15 cellular contexts compared by ENCODE assay signal in genomic region chr7:129862672-129863071, GRCh38.
A peak's percentile ranks its signal among the peaks of the same experiment; 100 is the strongest.
DNase-seq lines count a peak whose midpoint lies in the region; ATAC-seq and TF ChIP-seq lines count a peak whose summit lies in the region.
"Had no signal": no experiment of that assay in that cellular context is flagged by ENCODE, and none has a peak within 500 bp of the region (broad histone marks: within the 10 kb centered on the region; RNA-seq: fewer than 3 reads in every experiment).

No MANE protein-coding gene starts in this region.

- H3K4me3 Mint-ChIP-seq in CD4-positive, alpha-beta T cell: peak overlapping the region; percentile 2
- no peak overlapping the region for H3K4me3 Mint-ChIP-seq in natural killer cell treated with Interleukin-12 subunit alpha and Interleukin-12 subunit beta and Interleukin-15 and Interleukin-18, amount 100 ng/mL, for 72 hours
- H3K4me3 Mint-ChIP-seq in T-helper 2 cell treated with Interferon-gamma antibody and Interleukin-4, amounts not matched to agents 5 μg/mL and 100 μg/mL, for 36 hours: no peak overlapping the region
- H3K4me3 Mint-ChIP-seq: activated CD4-positive, alpha-beta T cell treated with anti-CD3 and anti-CD28 coated beads, Interleukin-2, amount 10 ng/mL, durations not matched to agents 7 days and 5 days had no signal

- 21 to 54% methylated on average over 3 of the region's 3 CpGs for WGBS in heart right ventricle, 2 donors

- POLR2A ChIA-PET in CD4-positive, alpha-beta T cell (lab: Charles Lee): interaction anchor here (0.6 kb wide), 1 partner anchor 35 kb away, joined by 3 read pairs; no protein-coding TSS in a partner anchor
- POLR2A ChIA-PET in RWPE1 (lab: Yijun Ruan, JAX; ENCODE audit: low non-redundant PET): no interaction called here

- peaks cover 51% of the 10 kb centered on the region for H3K79me2 ChIP-seq in OCI-LY1 (ENCODE audit: insufficient read depth, low read length)

- H3K4me1 Mint-ChIP-seq in CD4-positive, alpha-beta T cell (ENCODE audit: low read depth): peaks cover 79% of the 10 kb centered on the region
- peaks cover 44 to 45% of the 10 kb centered on the region in 2 donors for H3K4me1 Mint-ChIP-seq in natural killer cell treated with Interleukin-12 subunit alpha and Interleukin-12 subunit beta and Interleukin-15 and Interleukin-18, amount 100 ng/mL, for 72 hours (ENCODE audit: low read depth in 2 of 2)
- H3K4me1 Mint-ChIP-seq in T-helper 2 cell treated with Interferon-gamma antibody and Interleukin-4, amounts not matched to agents 5 μg/mL and 100 μg/mL, for 36 hours (ENCODE audit: low read depth): peaks cover 25% of the 10 kb centered on the region

- H3K27ac Mint-ChIP-seq in CD4-positive, alpha-beta T cell: peak overlapping the region; percentile 4
- no peak overlapping the region for H3K27ac Mint-ChIP-seq in natural killer cell treated with Interleukin-12 subunit alpha and Interleukin-12 subunit beta and Interleukin-15 and Interleukin-18, amount 100 ng/mL, for 72 hours
- H3K27ac Mint-ChIP-seq in T-helper 2 cell treated with Interferon-gamma antibody and Interleukin-4, amounts not matched to agents 5 μg/mL and 100 μg/mL, for 36 hours: no peak overlapping the region
- H3K27ac Mint-ChIP-seq: activated CD4-positive, alpha-beta T cell treated with anti-CD3 and anti-CD28 coated beads, Interleukin-2, amount 10 ng/mL, durations not matched to agents 7 days and 5 days had no signal

- peak overlapping the region; percentile 0; the same call in 1 of the 2 replicates for H3K4me2 ChIP-seq in OCI-LY1 (ENCODE audit: low read length)
- H3K4me2 ChIP-seq: KMS-11 had no signal

- no peaks in the 10 kb centered on the region for H3K27me3 Mint-ChIP-seq in CD4-positive, alpha-beta T cell
- H3K27me3 Mint-ChIP-seq in natural killer cell treated with Interleukin-12 subunit alpha and Interleukin-12 subunit beta and Interleukin-15 and Interleukin-18, amount 100 ng/mL, for 72 hours: no peaks in the 10 kb centered on the region
- no peaks in the 10 kb centered on the region for H3K27me3 Mint-ChIP-seq in T-helper 2 cell treated with Interferon-gamma antibody and Interleukin-4, amounts not matched to agents 5 μg/mL and 100 μg/mL, for 36 hours (ENCODE audit: low read depth)
- H3K27me3 Mint-ChIP-seq: activated CD4-positive, alpha-beta T cell treated with anti-CD3 and anti-CD28 coated beads, Interleukin-2, amount 10 ng/mL, durations not matched to agents 7 days and 5 days had no signal

- no peak for TF ChIP-seq CTCF in CD4-positive, alpha-beta T cell (IDR thresholded peaks at IDR 0.05)
- TF ChIP-seq CTCF in OCI-LY1 (IDR thresholded peaks at IDR 0.05; ENCODE audit: low read length): no peak
- TF ChIP-seq CTCF in heart right ventricle (IDR thresholded peaks at IDR 0.05): no peak
- TF ChIP-seq CTCF in RWPE1 (conservative IDR thresholded peaks at IDR 0.05; ENCODE audit: low read depth): no peak

- H3K27me3 ChIP-seq in CD4-positive, alpha-beta T cell (ENCODE audit: control insufficient read depth, insufficient read depth, low read length): no peaks in the 10 kb centered on the region
- H3K27me3 ChIP-seq in OCI-LY1 (ENCODE audit: insufficient read depth, low read length): no peaks in the 10 kb centered on the region
- no peaks in the 10 kb centered on the region for H3K27me3 ChIP-seq in heart right ventricle
- no peaks in the 10 kb centered on the region for H3K27me3 ChIP-seq in rectal smooth muscle tissue (ENCODE audit: control insufficient read depth, insufficient read depth, low read length)

- H4K20me1 ChIP-seq in OCI-LY1 (ENCODE audit: insufficient read depth, low read length): no peaks in the 10 kb centered on the region

- ATAC-seq in CD4-positive, alpha-beta T cell (ENCODE audit: poor library complexity): no peak
- ATAC-seq in heart right ventricle: peak; percentile 64 to 87 (median 78)
- no peak for ATAC-seq in natural killer cell treated with Interleukin-12 subunit alpha and Interleukin-12 subunit beta and Interleukin-15 and Interleukin-18, amount 100 ng/mL, for 72 hours
- ATAC-seq: left lobe of liver had no signal

- H2AFZ ChIP-seq in OCI-LY1 (ENCODE audit: low read length): no peak overlapping the region

- H3K4me1 ChIP-seq in OCI-LY1 (ENCODE audit: insufficient read depth, low read length, severe bottlenecking) (peaks cover 82% of the 10 kb centered on the region), heart right ventricle (peaks cover 25 to 94% (median 90%) of the 10 kb centered on the region in 9 donors), rectal smooth muscle tissue (ENCODE audit: control insufficient read depth, insufficient read depth, low read length) (peaks cover 29% of the 10 kb centered on the region)

- H3K4me3 ChIP-seq in OCI-LY1 (ENCODE audit: low read depth, low read length, poor library complexity, severe bottlenecking): no peak overlapping the region
- no peak overlapping the region for H3K4me3 ChIP-seq in heart right ventricle
- no peak overlapping the region for H3K4me3 ChIP-seq in rectal smooth muscle tissue (ENCODE audit: low read length)

- no peak overlapping the region for H3K27ac ChIP-seq in CD4-positive, alpha-beta T cell (ENCODE audit: low read depth, low read length)
- H3K27ac ChIP-seq in OCI-LY1 (ENCODE audit: low read depth, low read length, poor library complexity, severe bottlenecking) (peak overlapping the region; percentile 61), heart right ventricle (peak overlapping the region; percentile 69 to 91 (median 86)), rectal smooth muscle tissue (ENCODE audit: low read depth, low read length) (peak overlapping the region; percentile 30), RWPE1 (no peak overlapping the region)
- H3K27ac ChIP-seq: KMS-11 had no signal

- H3K9me3 ChIP-seq in CD4-positive, alpha-beta T cell (ENCODE audit: control insufficient read depth, low read length): no peaks in the 10 kb centered on the region
- no peaks in the 10 kb centered on the region for H3K9me3 ChIP-seq in OCI-LY1 (ENCODE audit: low read length)
- no peaks in the 10 kb centered on the region for H3K9me3 ChIP-seq in heart right ventricle

- peaks cover 8% of the 10 kb centered on the region; the same call in 1 of the 2 replicates for H3F3A ChIP-seq in OCI-LY1 (ENCODE audit: insufficient read depth, low read length)

- intact Hi-C loops in CD4-positive, alpha-beta T cell (cut with DNase I, micrococcal nuclease): no loop called here
- intact Hi-C loops in heart right ventricle (cut with DNase I): loop anchor here in 2 of 10 donors (5.0 to 10.0 kb wide), 2 partner anchors 90 to 92 kb away; partner anchors contain the start of gene UBE2H (in 2 of the 2)

- no peak for DNase-seq in CD4-positive, alpha-beta T cell
- DNase-seq in heart right ventricle (peak in 1 of 2 donors; percentile 31), NCI-H226 (no peak), RWPE1 (ENCODE audit: low spot score) (no peak)
- DNase-seq in natural killer cell treated with Interleukin-12 subunit alpha and Interleukin-12 subunit beta and Interleukin-15 and Interleukin-18, amount 100 ng/mL, for 72 hours (ENCODE audit: low spot score): no peak
- no peak for DNase-seq in T-helper 2 cell treated with Interferon-gamma antibody and Interleukin-4, amounts not matched to agents 5 μg/mL and 100 μg/mL, for 36 hours (ENCODE audit: low spot score)
- DNase-seq: activated CD4-positive, alpha-beta T cell treated with anti-CD3 and anti-CD28 coated beads, Interleukin-2, amount 10 ng/mL, durations not matched to agents 7 days and 5 days; glutamatergic neuron; NCI-H1694; nucleus accumbens; T-helper 9 cell had no signal

- CTCF ChIA-PET in CD4-positive, alpha-beta T cell (lab: Charles Lee): no interaction called here
- CTCF ChIA-PET in RWPE1 (lab: Yijun Ruan, JAX): no interaction called here

- no peaks in the 10 kb centered on the region for H3K9me2 ChIP-seq in OCI-LY1 (ENCODE audit: low read depth, low read length)

- H3K36me3 ChIP-seq in OCI-LY1 (ENCODE audit: insufficient read depth, low read length): peaks cover 28% of the 10 kb centered on the region; the same call in 1 of the 2 replicates
- no peaks in the 10 kb centered on the region for H3K36me3 ChIP-seq in heart right ventricle
- no peaks in the 10 kb centered on the region for H3K36me3 ChIP-seq in rectal smooth muscle tissue (ENCODE audit: control insufficient read depth, insufficient read depth, low read length)

- no peak overlapping the region; the same call in 1 of the 2 replicates for H3K9ac ChIP-seq in OCI-LY1 (ENCODE audit: low read length)
- no peak overlapping the region for H3K9ac ChIP-seq in rectal smooth muscle tissue (ENCODE audit: low read length)
- H3K9ac ChIP-seq: KMS-11 had no signal

- H3K36me3 Mint-ChIP-seq in CD4-positive, alpha-beta T cell (ENCODE audit: low read depth): peaks cover 12% of the 10 kb centered on the region
- no peaks in the 10 kb centered on the region for H3K36me3 Mint-ChIP-seq in natural killer cell treated with Interleukin-12 subunit alpha and Interleukin-12 subunit beta and Interleukin-15 and Interleukin-18, amount 100 ng/mL, for 72 hours
- H3K36me3 Mint-ChIP-seq in T-helper 2 cell treated with Interferon-gamma antibody and Interleukin-4, amounts not matched to agents 5 μg/mL and 100 μg/mL, for 36 hours (ENCODE audit: low read depth): peaks cover under 1% of the 10 kb centered on the region

- H3K9me3 Mint-ChIP-seq in CD4-positive, alpha-beta T cell: no peaks in the 10 kb centered on the region
- no peaks in the 10 kb centered on the region for H3K9me3 Mint-ChIP-seq in natural killer cell treated with Interleukin-12 subunit alpha and Interleukin-12 subunit beta and Interleukin-15 and Interleukin-18, amount 100 ng/mL, for 72 hours
- no peaks in the 10 kb centered on the region for H3K9me3 Mint-ChIP-seq in T-helper 2 cell treated with Interferon-gamma antibody and Interleukin-4, amounts not matched to agents 5 μg/mL and 100 μg/mL, for 36 hours
- H3K9me3 Mint-ChIP-seq: activated CD4-positive, alpha-beta T cell treated with anti-CD3 and anti-CD28 coated beads, Interleukin-2, amount 10 ng/mL, durations not matched to agents 7 days and 5 days had no signal

Comparison
In these comparisons a context has a peak if more than half of its experiments do, and no peak if none do; other contexts are left out.
1. ATAC-seq: peak in heart right ventricle (8 of 8); none in CD4-positive, alpha-beta T cell (single experiment) and natural killer cell treated with Interleukin-12 subunit alpha and Interleukin-12 subunit beta and Interleukin-15 and Interleukin-18, amount 100 ng/mL, for 72 hours (0 of 2).
2. H3K27ac ChIP-seq: peak in OCI-LY1 (single experiment), heart right ventricle (10 of 10) and rectal smooth muscle tissue (single experiment); none in CD4-positive, alpha-beta T cell (single experiment) and RWPE1 (single experiment).